Comparison of ENCODE assay signal across 16 cellular contexts in the genomic region with DNA sequence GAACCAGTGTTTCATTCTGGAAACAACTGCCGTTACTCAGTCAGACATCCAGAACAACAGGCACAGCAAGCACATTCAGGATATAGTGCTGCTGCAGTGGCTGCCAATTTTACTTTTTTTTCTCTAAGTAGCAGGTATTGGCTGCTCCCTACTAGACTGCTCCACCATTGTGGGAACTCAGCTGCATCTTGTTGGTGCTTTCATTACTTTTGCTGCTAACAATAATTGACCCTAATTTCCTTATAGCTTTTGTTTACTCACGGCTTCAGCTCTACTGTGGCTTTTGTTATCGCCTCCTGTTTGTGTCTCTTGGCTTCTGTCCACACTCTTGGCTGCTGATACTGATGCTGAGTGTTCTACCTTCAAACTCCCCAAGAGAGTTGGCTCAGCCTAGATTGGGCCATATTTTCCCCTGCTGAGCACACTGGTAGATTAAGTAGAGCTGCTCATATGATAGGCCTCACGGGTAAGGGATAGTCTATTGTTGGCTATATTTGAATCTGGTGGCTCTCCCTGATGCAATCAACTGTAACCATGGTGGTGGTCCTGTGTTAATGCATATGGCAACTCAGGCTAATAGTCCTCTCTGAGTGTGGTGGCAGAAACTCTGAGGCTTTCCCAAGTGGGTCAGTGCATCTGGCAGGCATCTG. TPM values are rescaled to one million over a fixed set of nuclear protein-coding genes. Genes with fewer than 3 reads are reported as not detected.
DNase-seq lines count a peak whose midpoint lies in the region; ATAC-seq and TF ChIP-seq lines count a peak whose summit lies in the region.
"Had no signal": no experiment of that assay in that cellular context is flagged by ENCODE, and none has a peak within 500 bp of the region (broad histone marks: within the 10 kb centered on the region; RNA-seq: fewer than 3 reads in every experiment).

No MANE protein-coding gene starts in this region.

- no peaks in the 10 kb centered on the region for H3K36me3 Mint-ChIP-seq in neural crest cell (ENCODE audit: low read depth)
- H3K36me3 Mint-ChIP-seq: CD14-positive monocyte had no signal

- no peak overlapping the region for H3K4me3 Mint-ChIP-seq in neural crest cell
- H3K4me3 Mint-ChIP-seq: activated T-cell treated with anti-CD3 and anti-CD28 coated beads, Interleukin-2, amount 50 U/mL, for 4 hours; CD14-positive monocyte had no signal

- no peak for TF ChIP-seq CTCF in astrocyte of the cerebellum (IDR thresholded peaks at IDR 0.05; ENCODE audit: low read depth, low read length, missing control alignments)
- no peak for TF ChIP-seq CTCF in neural crest cell (conservative IDR thresholded peaks at IDR 0.05)

- ATAC-seq in HG02642 (IDR thresholded peaks at IDR 0.05; ENCODE audit: poor library complexity, unreplicated experiment) (no peak), HG02571 (IDR thresholded peaks at IDR 0.05; ENCODE audit: unreplicated experiment) (no peak)
- ATAC-seq: activated T-cell treated with anti-CD3 and anti-CD28 coated beads, Interleukin-2, amount 50 U/mL, for 4 hours; heart right ventricle had no signal

- in situ Hi-C loops in astrocyte of the cerebellum (cut with HindIII; ENCODE audit: low sequenced_read_pairs), result no loop called here

- peak overlapping the region; percentile 14 for H3K27ac Mint-ChIP-seq in neural crest cell (ENCODE audit: unreplicated experiment)
- H3K27ac Mint-ChIP-seq: CD14-positive monocyte had no signal

- H3K4me1 Mint-ChIP-seq in neural crest cell, result no peaks in the 10 kb centered on the region
- H3K4me1 Mint-ChIP-seq: CD14-positive monocyte had no signal

- DNase-seq in HT-29 (ENCODE audit: low spot score) (peak; percentile 52), NCI-H2081 (lab: John Stamatoyannopoulos, UW) (peak; percentile 47 to 91), astrocyte of the cerebellum (ENCODE audit: low read depth) (peak; percentile 31), neural crest cell (ENCODE audit: low read depth, low spot score) (no peak), KG1 (lab: John Stamatoyannopoulos, UW) (no peak)
- DNase-seq: activated CD4-positive, CD25-positive, alpha-beta regulatory T cell; activated T-cell treated with anti-CD3 and anti-CD28 coated beads, Interleukin-2, amount 50 U/mL, for 4 hours; anterior cingulate cortex; GDM1; heart right ventricle; left ventricle myocardium inferior; testis had no signal

- no peaks in the 10 kb centered on the region for H3K27me3 Mint-ChIP-seq in neural crest cell (ENCODE audit: low read depth)

- H3K4me3 ChIP-seq in astrocyte of the cerebellum (ENCODE audit: low read depth, low read length), result no peak overlapping the region
- H3K4me3 ChIP-seq: heart right ventricle, left ventricle myocardium inferior, smooth muscle cell, testis had no signal

- peaks cover under 1% of the 10 kb centered on the region for H3K9me3 Mint-ChIP-seq in neural crest cell

RNA-seq across cellular contexts. Expression of a gene that starts 44.5 kb away (rescaled TPM):
- not detected in 2 replicates for total RNA-seq in HT-29 (2014; rRNA removed; shearing (Covaris generic))
- total RNA-seq in neural crest cell, result not detected in 2 replicates
- total RNA-seq: heart right ventricle, left ventricle myocardium inferior, smooth muscle cell, testis had no signal

Comparison
In these comparisons a context has a peak if more than half of its experiments do, and no peak if none do; other contexts are left out.
1. DNase-seq: peak in HT-29 (single experiment), NCI-H2081 (2 of 2) and astrocyte of the cerebellum (single experiment); none in neural crest cell (single experiment) and KG1 (single experiment).